Comparison of ENCODE assay signal across 2 cellular contexts in the genomic region with DNA sequence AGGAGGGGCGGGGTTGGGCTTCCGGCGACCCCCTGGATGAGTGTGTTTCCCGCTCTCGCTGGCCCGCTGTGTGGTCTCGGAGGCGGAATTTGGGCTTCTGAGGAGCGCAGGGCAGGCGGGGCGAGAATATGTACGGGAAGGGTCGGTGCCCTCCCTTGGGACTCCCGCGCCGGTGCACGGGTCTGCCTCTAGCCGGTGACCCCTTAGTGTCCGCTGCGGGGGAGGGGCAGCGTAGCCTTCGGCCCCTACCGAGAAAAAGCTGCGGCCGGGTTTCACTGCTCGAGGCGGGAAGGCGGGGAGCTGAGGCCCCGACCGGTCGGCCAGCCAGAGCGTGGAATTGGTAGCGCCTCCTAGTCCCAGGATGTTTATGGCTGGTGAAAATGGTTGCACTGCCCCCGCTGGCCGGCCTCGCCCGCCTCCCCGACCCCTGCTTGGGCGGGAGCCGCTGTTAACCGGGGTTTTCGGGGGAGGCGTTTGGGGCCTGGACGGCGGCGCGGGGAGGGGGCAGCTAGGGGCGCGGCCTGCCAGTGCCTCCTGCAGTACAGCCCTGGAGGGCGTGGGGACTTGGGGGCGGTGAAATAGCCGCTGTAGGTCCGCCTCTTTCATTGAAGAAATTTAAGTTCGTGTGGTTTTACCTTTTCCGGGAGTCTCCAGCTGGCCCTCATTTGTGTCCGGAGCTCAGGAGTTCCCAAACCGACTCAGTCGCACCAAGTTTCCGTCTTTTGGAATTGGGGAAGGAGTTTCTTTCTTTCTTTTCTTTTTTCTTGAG.
TF ChIP-seq lines count a peak whose summit lies in the region.

A gene (plus strand): TSS at position 643 of the 769 bp plus-strand sequence. CDS start 290 bp downstream, outside the sequence.

TF ChIP-seq in Ishikawa, 13 proteins besides CTCF, POLR2A, EP300 and RAD21 (continued from another document):
- peak; percentile 13 for TF ChIP-seq TAF1 (IDR thresholded peaks at IDR 0.05; ENCODE audit: low read depth)
- TF ChIP-seq EGR1 (IDR thresholded peaks at IDR 0.05) = peak; percentile 34; the same call in 1 of the 2 replicates

TF ChIP-seq in PFSK-1, 5 proteins besides CTCF, POLR2A, EP300 and RAD21 (continued from another document):
- TF ChIP-seq, protein P1, sequence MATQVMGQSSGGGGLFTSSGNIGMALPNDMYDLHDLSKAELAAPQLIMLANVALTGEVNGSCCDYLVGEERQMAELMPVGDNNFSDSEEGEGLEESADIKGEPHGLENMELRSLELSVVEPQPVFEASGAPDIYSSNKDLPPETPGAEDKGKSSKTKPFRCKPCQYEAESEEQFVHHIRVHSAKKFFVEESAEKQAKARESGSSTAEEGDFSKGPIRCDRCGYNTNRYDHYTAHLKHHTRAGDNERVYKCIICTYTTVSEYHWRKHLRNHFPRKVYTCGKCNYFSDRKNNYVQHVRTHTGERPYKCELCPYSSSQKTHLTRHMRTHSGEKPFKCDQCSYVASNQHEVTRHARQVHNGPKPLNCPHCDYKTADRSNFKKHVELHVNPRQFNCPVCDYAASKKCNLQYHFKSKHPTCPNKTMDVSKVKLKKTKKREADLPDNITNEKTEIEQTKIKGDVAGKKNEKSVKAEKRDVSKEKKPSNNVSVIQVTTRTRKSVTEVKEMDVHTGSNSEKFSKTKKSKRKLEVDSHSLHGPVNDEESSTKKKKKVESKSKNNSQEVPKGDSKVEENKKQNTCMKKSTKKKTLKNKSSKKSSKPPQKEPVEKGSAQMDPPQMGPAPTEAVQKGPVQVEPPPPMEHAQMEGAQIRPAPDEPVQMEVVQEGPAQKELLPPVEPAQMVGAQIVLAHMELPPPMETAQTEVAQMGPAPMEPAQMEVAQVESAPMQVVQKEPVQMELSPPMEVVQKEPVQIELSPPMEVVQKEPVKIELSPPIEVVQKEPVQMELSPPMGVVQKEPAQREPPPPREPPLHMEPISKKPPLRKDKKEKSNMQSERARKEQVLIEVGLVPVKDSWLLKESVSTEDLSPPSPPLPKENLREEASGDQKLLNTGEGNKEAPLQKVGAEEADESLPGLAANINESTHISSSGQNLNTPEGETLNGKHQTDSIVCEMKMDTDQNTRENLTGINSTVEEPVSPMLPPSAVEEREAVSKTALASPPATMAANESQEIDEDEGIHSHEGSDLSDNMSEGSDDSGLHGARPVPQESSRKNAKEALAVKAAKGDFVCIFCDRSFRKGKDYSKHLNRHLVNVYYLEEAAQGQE (IDR thresholded peaks at IDR 0.05; ENCODE audit: insufficient read depth in 1 of 2, low read depth in 2 of 2, low read length in 2 of 2) = peak in 1 of 2 experiments; percentile 43; a peak in 1 of 4 replicates
- TF ChIP-seq SIN3A (IDR thresholded peaks at IDR 0.05; ENCODE audit: borderline replicate concordance, insufficient read depth, low read length) = peak; percentile 98; the same call in 1 of the 2 replicates
TF ChIP-seq in PFSK-1: peak in this region for 5.
